ENCODE assay signal across 10 cellular contexts in the genomic region with DNA sequence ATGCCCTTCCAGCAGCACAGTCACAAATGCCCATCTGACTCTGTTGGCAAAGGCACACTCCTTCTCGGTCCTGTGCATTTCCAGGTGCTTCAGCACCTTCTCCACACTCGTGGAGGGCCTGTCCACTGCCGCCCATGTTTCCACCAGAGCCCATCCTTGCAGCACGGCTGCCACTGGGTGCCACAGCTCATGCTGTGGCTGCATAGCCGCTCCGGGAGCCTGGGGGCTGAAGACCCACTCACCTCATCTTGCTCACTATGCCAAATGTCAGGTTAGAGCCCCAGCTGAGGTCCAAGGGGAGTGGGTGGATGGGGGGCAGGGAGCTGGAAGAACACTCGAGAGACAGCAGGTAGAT. TPM values are rescaled to one million over a fixed set of nuclear protein-coding genes. Genes with fewer than 3 reads are reported as not detected.
DNase-seq lines count a peak whose midpoint lies in the region; ATAC-seq and TF ChIP-seq lines count a peak whose summit lies in the region.
"Had no signal": no experiment of that assay in that cellular context is flagged by ENCODE, and none has a peak within 500 bp of the region (broad histone marks: within the 10 kb centered on the region; RNA-seq: fewer than 3 reads in every experiment).

No MANE protein-coding gene starts in this region.

- no peaks in the 10 kb centered on the region for H3K9me3 ChIP-seq in left ventricle myocardium inferior (replicated peaks)
- no peaks in the 10 kb centered on the region for H3K9me3 ChIP-seq in mucosa of stomach (ENCODE audit: control insufficient read depth, low read length)
- H3K9me3 ChIP-seq in uterus = no peaks in the 10 kb centered on the region
- H3K9me3 ChIP-seq: HAP-1 had no signal

- no peaks in the 10 kb centered on the region for H3K9me3 Mint-ChIP-seq in central memory CD8-positive, alpha-beta T cell
- H3K9me3 Mint-ChIP-seq: activated T-cell treated with anti-CD3 and anti-CD28 coated beads, Interleukin-2, amount 50 U/mL, for 4 hours had no signal

- peak overlapping the region; percentile 80 for H3K9ac ChIP-seq in mucosa of stomach (ENCODE audit: low read length)

- DNase-seq in left ventricle myocardium inferior (no peak), cardiac septum (ENCODE audit: low spot score) (no peak), uterus (no peak), NCI-H2107 (lab: John Stamatoyannopoulos, UW) (no peak)
- no peak for DNase-seq in central memory CD8-positive, alpha-beta T cell (ENCODE audit: low spot score in 2 of 2)

- ATAC-seq in central memory CD8-positive, alpha-beta T cell (replicated peaks; ENCODE audit: extremely low read depth, poor library complexity, severe bottlenecking) = no peak
- ATAC-seq in activated CD4-positive, CD25-positive, alpha-beta regulatory T cell treated with anti-CD3 and anti-CD28 coated beads, Interleukin-2, amount 50 U/mL, for 24 hours = no peak
- ATAC-seq in HG02981 (IDR thresholded peaks at IDR 0.05; ENCODE audit: unreplicated experiment) = no peak

- intact Hi-C loops in left ventricle myocardium inferior (cut with micrococcal nuclease) = loop anchor here (10.0 kb wide), 1 partner anchor 222 kb away; no protein-coding TSS in a partner anchor
- intact Hi-C loops in cardiac septum (cut with DNase I) = loop anchor here (5.0 to 10.0 kb wide), 3 partner anchors 104 to 224 kb away; partner anchors contain the start of genes ZKSCAN4 and ZSCAN9
- intact Hi-C loops in uterus (cut with DNase I; ENCODE audit: low total_unique reads) = loop anchor here (10.0 kb wide), 1 partner anchor 222 kb away; no protein-coding TSS in a partner anchor

- no peaks in the 10 kb centered on the region for H3K27me3 ChIP-seq in left ventricle myocardium inferior (ENCODE audit: low read depth)
- H3K27me3 ChIP-seq in mucosa of stomach (ENCODE audit: control insufficient read depth, insufficient read depth, low read length) = no peaks in the 10 kb centered on the region
- H3K27me3 ChIP-seq in uterus = no peaks in the 10 kb centered on the region

- TF ChIP-seq POLR2A in uterus (IDR thresholded peaks at IDR 0.05) = no peak

- H3K27ac Mint-ChIP-seq in central memory CD8-positive, alpha-beta T cell (ENCODE audit: low read depth) = no peak overlapping the region

- H3K27me3 Mint-ChIP-seq in central memory CD8-positive, alpha-beta T cell = no peaks in the 10 kb centered on the region

- TF ChIP-seq CTCF in left ventricle myocardium inferior (IDR thresholded peaks at IDR 0.05; ENCODE audit: borderline replicate concordance) (no peak), uterus (IDR thresholded peaks at IDR 0.05) (no peak)

- peak overlapping the region; percentile 27 for H3K4me3 Mint-ChIP-seq in central memory CD8-positive, alpha-beta T cell

- peak overlapping the region; percentile 76 for H3K4me3 ChIP-seq in left ventricle myocardium inferior
- peak overlapping the region; percentile 81 for H3K4me3 ChIP-seq in mucosa of stomach (ENCODE audit: low read length)
- H3K4me3 ChIP-seq in uterus = no peak overlapping the region

- H3K36me3 ChIP-seq in left ventricle myocardium inferior = peaks cover 20% of the 10 kb centered on the region
- no peaks in the 10 kb centered on the region for H3K36me3 ChIP-seq in mucosa of stomach (ENCODE audit: control insufficient read depth, insufficient read depth, low read length)
- no peaks in the 10 kb centered on the region for H3K36me3 ChIP-seq in uterus
- H3K36me3 ChIP-seq: HAP-1 had no signal

- H3K27ac ChIP-seq in left ventricle myocardium inferior (replicated peaks) = peak overlapping the region; percentile 92
- peak overlapping the region; percentile 90 to 94 for H3K27ac ChIP-seq in uterus

- peaks cover 21% of the 10 kb centered on the region for H3K4me1 Mint-ChIP-seq in central memory CD8-positive, alpha-beta T cell

- H3K4me1 ChIP-seq in left ventricle myocardium inferior (peaks cover 39% of the 10 kb centered on the region), mucosa of stomach (ENCODE audit: control insufficient read depth, insufficient read depth, low read length) (peaks cover 32% of the 10 kb centered on the region), uterus (no peaks in the 10 kb centered on the region)

- peaks cover 4% of the 10 kb centered on the region for H3K36me3 Mint-ChIP-seq in central memory CD8-positive, alpha-beta T cell (ENCODE audit: insufficient read depth)

RNA-seq across cellular contexts. Expression of gene ZKSCAN3, which starts 6.9 kb away (rescaled TPM):
- total RNA-seq in left ventricle myocardium inferior (4.1 TPM), cardiac septum (5.3 TPM), uterus (10 to 100 TPM in 1 of 4 donors, 1 to 10 TPM in 2, under 1 TPM in 1; 0.29 to 12.3 (median 5.1) TPM)

RNA-seq across cellular contexts. Expression of gene ZSCAN31, which starts 20.7 kb away (rescaled TPM):
- total RNA-seq in left ventricle myocardium inferior (8.0 TPM), cardiac septum (7.1 TPM), uterus (10 to 100 TPM in 3 of 4 donors, 1 to 10 TPM in 1; 3.5 to 63.8 (median 31.5) TPM)

RNA-seq across cellular contexts. Expression of gene ZSCAN12, which starts 42.9 kb away (rescaled TPM):
- total RNA-seq in left ventricle myocardium inferior = 1.8 TPM
- total RNA-seq in cardiac septum = 3.1 TPM
- total RNA-seq in uterus = 10 to 100 TPM in 2 of 4 donors, 1 to 10 TPM in 2; 3.8 to 22.2 (median 8.4) TPM

Comparison
In these comparisons a context has a peak if more than half of its experiments do, and no peak if none do; other contexts are left out.
1. H3K4me3 ChIP-seq: peak in left ventricle myocardium inferior (single experiment) and mucosa of stomach (single experiment); none in uterus (0 of 2).